ENCODE assay signal across 12 cellular contexts in genomic region chr5:8349855-8350254, GRCh38.
DNase-seq lines count a peak whose midpoint lies in the region; ATAC-seq and TF ChIP-seq lines count a peak whose summit lies in the region.
"Had no signal": no experiment of that assay in that cellular context is flagged by ENCODE, and none has a peak within 500 bp of the region (broad histone marks: within the 10 kb centered on the region; RNA-seq: fewer than 3 reads in every experiment).

No MANE protein-coding gene starts in this region.

- no peaks in the 10 kb centered on the region for H3K79me2 ChIP-seq in SK-N-SH (ENCODE audit: insufficient read depth)

- H3K4me1 ChIP-seq in SK-N-SH (ENCODE audit: control insufficient read depth in 1 of 2, insufficient read depth in 2 of 2, low read depth in 1 of 2, low read length in 1 of 2): no peaks in the 10 kb centered on the region

- no peaks in the 10 kb centered on the region for H3K27me3 ChIP-seq in SK-N-SH (ENCODE audit: insufficient read depth)

- H3K4me3 ChIP-seq in GM12865 (ENCODE audit: low read depth, low read length): no peak overlapping the region
- H3K4me3 ChIP-seq in SK-N-SH (ENCODE audit: low read depth in 2 of 2, low read length in 1 of 2): no peak overlapping the region
- H3K4me3 ChIP-seq: thoracic aorta had no signal

- H3K9ac ChIP-seq in SK-N-SH: no peak overlapping the region

- no peak for TF ChIP-seq EP300 in SK-N-SH (IDR thresholded peaks at IDR 0.05; ENCODE audit: borderline replicate concordance in 1 of 2, low read depth in 1 of 2, low read length in 1 of 2)

- TF ChIP-seq RAD21 in SK-N-SH (IDR thresholded peaks at IDR 0.05; ENCODE audit: low read length): no peak

- DNase-seq in GM12865 (ENCODE audit: low read depth) (peak; percentile 34), DMS 273 (lab: John Stamatoyannopoulos, UW; ENCODE audit: unreplicated experiment) (no peak), SK-N-SH (no peak), NCI-H1417 (lab: John Stamatoyannopoulos, UW) (no peak), T-helper 9 cell (no peak)
- DNase-seq: amygdala, hippocampal formation, NCI-H526 had no signal

- ATAC-seq in GM19397 (IDR thresholded peaks at IDR 0.05; ENCODE audit: unreplicated experiment): peak; percentile 91
- peak; percentile 89 for ATAC-seq in HG02798 (IDR thresholded peaks at IDR 0.05; ENCODE audit: poor library complexity, unreplicated experiment)
- peak; percentile 93 for ATAC-seq in HG03469 (IDR thresholded peaks at IDR 0.05; ENCODE audit: unreplicated experiment)

- H3F3A ChIP-seq in SK-N-SH (replicated peaks; ENCODE audit: insufficient read depth): no peaks in the 10 kb centered on the region

- TF ChIP-seq CTCF in GM12865 (IDR thresholded peaks at IDR 0.05; ENCODE audit: insufficient read depth, low read depth, low read length, missing control alignments): no peak
- TF ChIP-seq CTCF in SK-N-SH (IDR thresholded peaks at IDR 0.05): no peak

- no peaks in the 10 kb centered on the region for H3K36me3 ChIP-seq in SK-N-SH (replicated peaks in 1 of 2; ENCODE audit: control insufficient read depth in 1 of 2, insufficient read depth in 2 of 2, low read length in 1 of 2)
- H3K36me3 ChIP-seq: thoracic aorta had no signal

- no peaks in the 10 kb centered on the region for H3K9me3 ChIP-seq in SK-N-SH
- H3K9me3 ChIP-seq: thoracic aorta had no signal

- H4K20me1 ChIP-seq in SK-N-SH (ENCODE audit: insufficient read depth): no peaks in the 10 kb centered on the region

- H2AFZ ChIP-seq in SK-N-SH (ENCODE audit: low read depth): no peak overlapping the region

- POLR2A ChIA-PET in SK-N-SH (lab: Yijun Ruan, JAX): no interaction called here

- H3K4me2 ChIP-seq in SK-N-SH: no peak overlapping the region

- 0% methylated on average over 1 of the region's 1 CpG for WGBS in SK-N-SH (ENCODE audit: low lambda C conversion rate)

- no peaks in the 10 kb centered on the region for H3K9me2 ChIP-seq in SK-N-SH

- H3K27ac ChIP-seq in SK-N-SH (ENCODE audit: low read depth in 2 of 2, low read length in 1 of 2): no peak overlapping the region
- H3K27ac ChIP-seq: thoracic aorta had no signal

- CTCF ChIA-PET in SK-N-SH (lab: Yijun Ruan, JAX): no interaction called here

TF ChIP-seq in SK-N-SH, 30 proteins besides CTCF, POLR2A, EP300 and RAD21:
- no peak for TF ChIP-seq NFIC (IDR thresholded peaks at IDR 0.05; ENCODE audit: borderline replicate concordance)
